Comparison of ENCODE assay signal across 1 cellular context in the genomic region with DNA sequence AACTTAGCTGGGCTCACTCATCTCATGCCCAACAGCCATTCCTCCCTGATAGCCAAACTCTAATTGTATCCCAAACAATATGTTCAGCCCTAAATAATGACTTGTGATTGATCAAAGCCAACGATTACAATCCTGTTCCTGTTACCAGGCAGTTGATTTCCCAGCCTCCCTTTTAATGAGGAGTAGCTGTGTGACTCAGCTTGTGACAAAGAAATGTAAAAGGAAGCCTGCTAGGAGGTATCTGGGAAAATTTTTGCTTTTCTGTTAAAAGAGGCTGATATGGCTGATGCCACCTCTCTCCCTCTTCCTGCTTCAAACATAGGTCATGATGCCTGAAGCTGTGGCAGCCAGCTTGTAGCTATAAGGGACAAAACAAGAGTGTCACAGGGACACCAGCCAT.
TF ChIP-seq lines count a peak whose summit lies in the region.

No MANE protein-coding gene starts in this region.

TF ChIP-seq in H1, 55 proteins besides CTCF, POLR2A, EP300 and RAD21:
- TF ChIP-seq POLR2AphosphoS5 (IDR thresholded peaks at IDR 0.05; ENCODE audit: low read depth, low read length), result no peak
- no peak for TF ChIP-seq CBX5 (IDR thresholded peaks at IDR 0.05; ENCODE audit: low read depth, low read length)
- TF ChIP-seq NRF1 (IDR thresholded peaks at IDR 0.05; ENCODE audit: low read depth, low read length), result no peak
- no peak for TF ChIP-seq HDAC6 (IDR thresholded peaks at IDR 0.05; ENCODE audit: low read depth, low read length)
- TF ChIP-seq BACH1 (IDR thresholded peaks at IDR 0.05; ENCODE audit: low read length), result no peak
- no peak for TF ChIP-seq KDM4A (IDR thresholded peaks at IDR 0.05; ENCODE audit: low read depth, low read length, severe bottlenecking)
- TF ChIP-seq KDM5A (IDR thresholded peaks at IDR 0.05; ENCODE audit: low read length), result no peak
- TF ChIP-seq MAFK (IDR thresholded peaks at IDR 0.05; ENCODE audit: low read depth, low read length), result no peak
- TF ChIP-seq CBX8 (IDR thresholded peaks at IDR 0.05; ENCODE audit: borderline replicate concordance, low read depth, low read length), result no peak
- TF ChIP-seq EGR1 (IDR thresholded peaks at IDR 0.05; ENCODE audit: borderline replicate concordance, low read depth, low read length), result no peak
- no peak for TF ChIP-seq SIRT6 (IDR thresholded peaks at IDR 0.05; ENCODE audit: low read length)
- no peak for TF ChIP-seq CHD2 (IDR thresholded peaks at IDR 0.05; ENCODE audit: low read length)
- no peak for TF ChIP-seq SRF (IDR thresholded peaks at IDR 0.05; ENCODE audit: low read depth, low read length)
TF ChIP-seq in H1: peak in this region for 0.
